In genomic region chr15:27670481-27670880, GRCh38 we compare ENCODE assay signal across 11 cellular contexts.
"Had no signal": no experiment of that assay in that cellular context is flagged by ENCODE, and none has a peak within 500 bp of the region (broad histone marks: within the 10 kb centered on the region; RNA-seq: fewer than 3 reads in every experiment).

No MANE protein-coding gene starts in this region.

- ATAC-seq: activated T-helper 17 cell treated with anti-CD3 and anti-CD28 coated beads, Interleukin-2, amount 50 U/mL, for 72 hours had no signal

- DNase-seq: activated CD4-positive, alpha-beta T cell treated with anti-CD3 and anti-CD28 coated beads, Interleukin-2, amount 10 ng/mL, durations not matched to agents 7 days and 5 days; activated CD4-positive, CD25-positive, alpha-beta regulatory T cell; activated naive CD4-positive, alpha-beta T cell treated with anti-CD3 and anti-CD28 coated beads, Interleukin-2, amount 10 ng/mL, durations not matched to agents 7 days and 5 days; activated T-cell treated with anti-CD3 and anti-CD28 coated beads for 4 hours; central memory CD4-positive, alpha-beta T cell; cortex of kidney; effector memory CD4-positive, alpha-beta T cell; kidney; ovary; retina had no signal
